1 cellular context compared by ENCODE assay signal in the genomic region with DNA sequence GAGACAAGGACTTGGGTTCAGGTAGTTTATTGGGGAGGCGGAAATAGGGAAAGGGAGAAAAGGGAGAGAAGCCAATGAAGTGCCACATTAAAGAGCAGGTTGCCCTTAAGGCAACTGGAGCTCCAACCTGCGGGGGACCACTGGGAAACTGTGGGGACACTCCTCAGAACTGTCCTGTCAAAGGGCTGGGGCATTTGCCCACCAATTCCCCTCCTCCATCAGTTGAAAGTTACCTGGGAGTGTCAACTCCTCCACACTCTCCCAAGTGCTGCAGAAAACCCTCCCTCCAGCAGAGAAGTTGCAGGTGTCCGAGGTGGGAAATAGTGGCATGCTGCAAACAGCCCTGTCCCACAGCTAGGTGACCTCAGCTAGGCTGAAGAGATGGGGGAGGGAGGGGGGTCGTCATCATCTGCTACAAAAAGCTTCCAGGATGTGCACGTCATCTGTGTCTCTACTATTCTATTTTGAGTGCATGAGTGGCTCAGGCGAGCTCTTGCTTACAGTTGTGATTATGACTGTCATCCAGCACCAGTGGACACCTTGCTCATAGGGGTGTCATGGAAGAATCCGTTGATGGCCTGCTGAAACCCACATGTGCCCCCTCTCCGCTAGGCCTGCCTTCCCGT.
TF ChIP-seq lines count a peak whose summit lies in the region.

No MANE protein-coding gene starts in this region.

TF ChIP-seq in H1, 55 proteins besides CTCF, POLR2A, EP300 and RAD21:
- no peak for TF ChIP-seq JUND (IDR thresholded peaks at IDR 0.05; ENCODE audit: low read length)
- no peak for TF ChIP-seq MAFK (IDR thresholded peaks at IDR 0.05; ENCODE audit: low read depth, low read length)
- TF ChIP-seq RBBP5 (IDR thresholded peaks at IDR 0.05; ENCODE audit: borderline replicate concordance, low read depth, low read length), result no peak
- no peak for TF ChIP-seq SAP30 (IDR thresholded peaks at IDR 0.05; ENCODE audit: insufficient read depth, insufficient replicate concordance, low read length)
- no peak for TF ChIP-seq PHF8 (conservative IDR thresholded peaks at IDR 0.05; ENCODE audit: low read depth, low read length)
- no peak for TF ChIP-seq SIN3A (conservative IDR thresholded peaks at IDR 0.05 in 1 of 2, IDR thresholded peaks at IDR 0.05 in 1 of 2; ENCODE audit: low read depth in 1 of 2, low read length in 2 of 2)
- TF ChIP-seq, protein P1, sequence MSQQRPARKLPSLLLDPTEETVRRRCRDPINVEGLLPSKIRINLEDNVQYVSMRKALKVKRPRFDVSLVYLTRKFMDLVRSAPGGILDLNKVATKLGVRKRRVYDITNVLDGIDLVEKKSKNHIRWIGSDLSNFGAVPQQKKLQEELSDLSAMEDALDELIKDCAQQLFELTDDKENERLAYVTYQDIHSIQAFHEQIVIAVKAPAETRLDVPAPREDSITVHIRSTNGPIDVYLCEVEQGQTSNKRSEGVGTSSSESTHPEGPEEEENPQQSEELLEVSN (IDR thresholded peaks at IDR 0.05), result no peak
- TF ChIP-seq ZNF274 (IDR thresholded peaks at IDR 0.05; ENCODE audit: borderline replicate concordance, extremely low read depth, low read length), result no peak
- TF ChIP-seq EGR1 (IDR thresholded peaks at IDR 0.05; ENCODE audit: borderline replicate concordance, low read depth, low read length), result no peak
- TF ChIP-seq, protein P2, sequence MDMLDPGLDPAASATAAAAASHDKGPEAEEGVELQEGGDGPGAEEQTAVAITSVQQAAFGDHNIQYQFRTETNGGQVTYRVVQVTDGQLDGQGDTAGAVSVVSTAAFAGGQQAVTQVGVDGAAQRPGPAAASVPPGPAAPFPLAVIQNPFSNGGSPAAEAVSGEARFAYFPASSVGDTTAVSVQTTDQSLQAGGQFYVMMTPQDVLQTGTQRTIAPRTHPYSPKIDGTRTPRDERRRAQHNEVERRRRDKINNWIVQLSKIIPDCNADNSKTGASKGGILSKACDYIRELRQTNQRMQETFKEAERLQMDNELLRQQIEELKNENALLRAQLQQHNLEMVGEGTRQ (IDR thresholded peaks at IDR 0.05; ENCODE audit: low read length), result no peak
- TF ChIP-seq, protein P3, sequence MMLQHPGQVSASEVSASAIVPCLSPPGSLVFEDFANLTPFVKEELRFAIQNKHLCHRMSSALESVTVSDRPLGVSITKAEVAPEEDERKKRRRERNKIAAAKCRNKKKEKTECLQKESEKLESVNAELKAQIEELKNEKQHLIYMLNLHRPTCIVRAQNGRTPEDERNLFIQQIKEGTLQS (IDR thresholded peaks at IDR 0.05; ENCODE audit: insufficient read depth, low read depth, low read length), result no peak
- TF ChIP-seq CREB1 (IDR thresholded peaks at IDR 0.05), result no peak
- TF ChIP-seq, protein P4, sequence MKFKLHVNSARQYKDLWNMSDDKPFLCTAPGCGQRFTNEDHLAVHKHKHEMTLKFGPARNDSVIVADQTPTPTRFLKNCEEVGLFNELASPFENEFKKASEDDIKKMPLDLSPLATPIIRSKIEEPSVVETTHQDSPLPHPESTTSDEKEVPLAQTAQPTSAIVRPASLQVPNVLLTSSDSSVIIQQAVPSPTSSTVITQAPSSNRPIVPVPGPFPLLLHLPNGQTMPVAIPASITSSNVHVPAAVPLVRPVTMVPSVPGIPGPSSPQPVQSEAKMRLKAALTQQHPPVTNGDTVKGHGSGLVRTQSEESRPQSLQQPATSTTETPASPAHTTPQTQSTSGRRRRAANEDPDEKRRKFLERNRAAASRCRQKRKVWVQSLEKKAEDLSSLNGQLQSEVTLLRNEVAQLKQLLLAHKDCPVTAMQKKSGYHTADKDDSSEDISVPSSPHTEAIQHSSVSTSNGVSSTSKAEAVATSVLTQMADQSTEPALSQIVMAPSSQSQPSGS (IDR thresholded peaks at IDR 0.05; ENCODE audit: low read length), result no peak
- TF ChIP-seq NRF1 (IDR thresholded peaks at IDR 0.05; ENCODE audit: low read depth, low read length), result no peak
